ENCODE assay signal across 12 cellular contexts in genomic region chr10:126243306-126243705, GRCh38.
A peak's percentile ranks its signal among the peaks of the same experiment; 100 is the strongest.
DNase-seq lines count a peak whose midpoint lies in the region; ATAC-seq and TF ChIP-seq lines count a peak whose summit lies in the region.
"Had no signal": no experiment of that assay in that cellular context is flagged by ENCODE, and none has a peak within 500 bp of the region (broad histone marks: within the 10 kb centered on the region; RNA-seq: fewer than 3 reads in every experiment).

No MANE protein-coding gene starts in this region.

- CTCF ChIA-PET in T-cell (lab: Charles Lee): no interaction called here

- peak overlapping the region; percentile 76 for H3K27ac ChIP-seq in brain microvascular endothelial cell
- peak overlapping the region in 14 of 21 experiments; percentile 1 to 82 (median 56) for H3K27ac ChIP-seq in skin epidermis
- H3K27ac ChIP-seq: 22Rv1; BLaER1 treated with 17β-estradiol and CSF1 and Interleukin-3, amounts not matched to agents 10 nM and 100 nM; PC-9 had no signal

- in situ Hi-C loops in brain microvascular endothelial cell (cut with HindIII; ENCODE audit: low pct_ligation_motif_present, low sequenced_read_pairs): no loop called here

- H3K27ac Mint-ChIP-seq in T-cell: no peak overlapping the region
- H3K27ac Mint-ChIP-seq: IgD-negative memory B cell had no signal

- H3K4me3 ChIP-seq in brain microvascular endothelial cell (ENCODE audit: low read depth, low read length) (no peak overlapping the region), skin epidermis (no peak overlapping the region)
- H3K4me3 ChIP-seq: BLaER1 treated with 17β-estradiol and CSF1 and Interleukin-3, amounts not matched to agents 10 nM and 100 nM; PC-9 had no signal

- H3K27me3 Mint-ChIP-seq in T-cell: peaks cover 0 to 8% of the 10 kb centered on the region in 2 donors
- H3K27me3 Mint-ChIP-seq: IgD-negative memory B cell had no signal

- ATAC-seq in HG03280 (IDR thresholded peaks at IDR 0.05; ENCODE audit: unreplicated experiment) (no peak), T-cell (replicated peaks in 1 of 4) (no peak)

- POLR2A ChIA-PET in T-cell (lab: Charles Lee): no interaction called here

- no peak for TF ChIP-seq CTCF in brain microvascular endothelial cell (IDR thresholded peaks at IDR 0.05; ENCODE audit: low read depth, low read length, missing control alignments)

- peak; percentile 22 for DNase-seq in NCI-H146 (lab: John Stamatoyannopoulos, UW)
- no peak for DNase-seq in NCI-H146 treated with DMSO at 0.1 percent for 48 hours (lab: John Stamatoyannopoulos, UW; ENCODE audit: unreplicated experiment)
- DNase-seq in brain microvascular endothelial cell: no peak
- peak; percentile 24 for DNase-seq in glomerular visceral epithelial cell (ENCODE audit: extremely low spot score)
- DNase-seq in GDM1 (lab: John Stamatoyannopoulos, UW): no peak
- no peak for DNase-seq in T-cell
- DNase-seq: PC-9 had no signal

- H3K27me3 ChIP-seq in brain microvascular endothelial cell (replicated peaks): no peaks in the 10 kb centered on the region
- H3K27me3 ChIP-seq: BLaER1 treated with 17β-estradiol and CSF1 and Interleukin-3, amounts not matched to agents 10 nM and 100 nM had no signal

- H3K36me3 ChIP-seq in brain microvascular endothelial cell (replicated peaks): no peaks in the 10 kb centered on the region
- H3K36me3 ChIP-seq: BLaER1 treated with 17β-estradiol and CSF1 and Interleukin-3, amounts not matched to agents 10 nM and 100 nM had no signal

- no peaks in the 10 kb centered on the region for H3K36me3 Mint-ChIP-seq in T-cell

- H3K9me3 Mint-ChIP-seq in T-cell: no peaks in the 10 kb centered on the region
- H3K9me3 Mint-ChIP-seq: IgD-negative memory B cell had no signal

- no peak overlapping the region for H3K4me3 Mint-ChIP-seq in T-cell
- H3K4me3 Mint-ChIP-seq: IgD-negative memory B cell had no signal

- no peaks in the 10 kb centered on the region for H3K4me1 Mint-ChIP-seq in T-cell
- H3K4me1 Mint-ChIP-seq: IgD-negative memory B cell had no signal

Comparison
In these comparisons a context has a peak if more than half of its experiments do, and no peak if none do; other contexts are left out.
1. DNase-seq: peak in NCI-H146 (single experiment) and glomerular visceral epithelial cell (single experiment); none in NCI-H146 treated with DMSO at 0.1 percent for 48 hours (single experiment), brain microvascular endothelial cell (single experiment), GDM1 (single experiment) and T-cell (0 of 34).